Comparison of ENCODE assay signal across 9 cellular contexts in genomic region chr3:188270423-188270972, GRCh38.
DNase-seq lines count a peak whose midpoint lies in the region; ATAC-seq and TF ChIP-seq lines count a peak whose summit lies in the region.
"Had no signal": no experiment of that assay in that cellular context is flagged by ENCODE, and none has a peak within 500 bp of the region (broad histone marks: within the 10 kb centered on the region; RNA-seq: fewer than 3 reads in every experiment).

No MANE protein-coding gene starts in this region.

- no peaks in the 10 kb centered on the region for H3K36me3 ChIP-seq in prostate gland
- H3K36me3 ChIP-seq: neutrophil had no signal

- TF ChIP-seq CTCF in fibroblast of villous mesenchyme (IDR thresholded peaks at IDR 0.05; ENCODE audit: insufficient read depth, low read depth, low read length) (no peak), prostate gland (IDR thresholded peaks at IDR 0.05) (no peak)

- H3K9me3 ChIP-seq in prostate gland, result no peaks in the 10 kb centered on the region
- H3K9me3 ChIP-seq: neutrophil had no signal

- peaks cover 13% of the 10 kb centered on the region for H3K4me1 ChIP-seq in prostate gland (replicated peaks)

- ATAC-seq in HG02938 (IDR thresholded peaks at IDR 0.05; ENCODE audit: unreplicated experiment), result no peak

- H3K27ac ChIP-seq in prostate gland, result peak overlapping the region; percentile 35 to 73

- H3K4me3 ChIP-seq in fibroblast of villous mesenchyme (ENCODE audit: low read depth, low read length) (no peak overlapping the region), prostate gland (no peak overlapping the region)

- no peak for TF ChIP-seq POLR2A in prostate gland (IDR thresholded peaks at IDR 0.05)

- no peaks in the 10 kb centered on the region for H3K27me3 ChIP-seq in prostate gland (replicated peaks; ENCODE audit: insufficient read depth)
- H3K27me3 ChIP-seq: neutrophil had no signal

- WGBS in prostate gland, result 44% methylated on average over 3 of the region's 3 CpGs

- intact Hi-C loops in prostate gland (cut with DNase I), result no loop called here

- DNase-seq in Daoy (ENCODE audit: low read depth) (peak; percentile 87), RPMI7951 (ENCODE audit: low read depth) (peak; percentile 93), fibroblast of villous mesenchyme (ENCODE audit: low read depth) (peak; percentile 89), prostate gland (ENCODE audit: low spot score) (no peak), mesenteric fat pad (ENCODE audit: low spot score) (no peak), NCI-H146 (lab: John Stamatoyannopoulos, UW) (no peak), NCI-H187 (lab: John Stamatoyannopoulos, UW) (no peak)

Comparison
In these comparisons a context has a peak if more than half of its experiments do, and no peak if none do; other contexts are left out.
1. DNase-seq: peak in Daoy (single experiment), RPMI7951 (single experiment) and fibroblast of villous mesenchyme (single experiment); none in prostate gland (single experiment), mesenteric fat pad (single experiment), NCI-H146 (single experiment) and NCI-H187 (0 of 2).